ENCODE assay signal across 17 cellular contexts in the genomic region with DNA sequence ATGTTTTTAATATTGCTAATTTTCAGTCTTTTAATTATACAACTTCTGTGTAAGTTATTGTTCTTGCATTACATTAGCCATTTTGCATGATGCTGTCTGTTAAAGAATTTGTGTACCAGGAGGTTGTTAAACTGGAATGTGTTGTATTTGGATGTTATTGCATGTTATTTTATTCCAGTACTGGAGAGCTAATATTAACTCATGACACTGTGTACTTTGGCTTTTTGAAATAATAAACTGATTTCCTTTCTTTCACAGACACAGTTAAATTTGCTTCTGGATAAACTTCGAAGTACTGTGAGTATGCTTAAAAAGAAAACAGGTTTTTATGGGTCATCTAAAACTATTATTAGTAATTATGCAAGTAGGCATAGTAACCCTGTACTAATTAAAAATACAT.
"Had no signal": no experiment of that assay in that cellular context is flagged by ENCODE, and none has a peak within 500 bp of the region (broad histone marks: within the 10 kb centered on the region; RNA-seq: fewer than 3 reads in every experiment).

No MANE protein-coding gene starts in this region.

- FAIRE-seq: urothelium cell line had no signal

- H3K9me3 ChIP-seq: heart left ventricle, mucosa of descending colon, neutrophil, stomach had no signal

- H3K27ac ChIP-seq: heart left ventricle, neutrophil, skin epidermis, stomach had no signal

- H3K27me3 Mint-ChIP-seq: type B pancreatic cell had no signal

- H3K36me3 Mint-ChIP-seq: naive thymus-derived CD8-positive, alpha-beta T cell had no signal

- H3K9me3 Mint-ChIP-seq: naive thymus-derived CD8-positive, alpha-beta T cell; type B pancreatic cell had no signal

- DNase-seq: cortex of kidney; foreskin melanocyte; heart left ventricle; hypothalamus; mucosa of descending colon; naive thymus-derived CD8-positive, alpha-beta T cell; posterior cingulate gyrus; stimulated activated CD4-positive, alpha-beta T cell treated with anti-CD3 and anti-CD28 coated beads, Interleukin-2, amount 100 ng/mL, for 24 hours; stimulated activated naive CD4-positive, alpha-beta T cell; stomach; substantia nigra had no signal

- H3K4me1 ChIP-seq: heart left ventricle, stomach had no signal

- H3K27me3 ChIP-seq: heart left ventricle, neutrophil, stomach had no signal

- H3K4me3 Mint-ChIP-seq: naive thymus-derived CD8-positive, alpha-beta T cell; type B pancreatic cell had no signal

- H3K36me3 ChIP-seq: neutrophil had no signal

- H3K27ac Mint-ChIP-seq: naive thymus-derived CD8-positive, alpha-beta T cell; type B pancreatic cell had no signal

- H3K4me1 Mint-ChIP-seq: naive thymus-derived CD8-positive, alpha-beta T cell had no signal

- ATAC-seq: heart left ventricle; left lobe of liver; mucosa of descending colon; naive thymus-derived CD8-positive, alpha-beta T cell; sciatic nerve had no signal

- H3K4me3 ChIP-seq: heart left ventricle, mucosa of descending colon, skin epidermis, stomach had no signal
